ENCODE assay signal across 21 cellular contexts in the genomic region with DNA sequence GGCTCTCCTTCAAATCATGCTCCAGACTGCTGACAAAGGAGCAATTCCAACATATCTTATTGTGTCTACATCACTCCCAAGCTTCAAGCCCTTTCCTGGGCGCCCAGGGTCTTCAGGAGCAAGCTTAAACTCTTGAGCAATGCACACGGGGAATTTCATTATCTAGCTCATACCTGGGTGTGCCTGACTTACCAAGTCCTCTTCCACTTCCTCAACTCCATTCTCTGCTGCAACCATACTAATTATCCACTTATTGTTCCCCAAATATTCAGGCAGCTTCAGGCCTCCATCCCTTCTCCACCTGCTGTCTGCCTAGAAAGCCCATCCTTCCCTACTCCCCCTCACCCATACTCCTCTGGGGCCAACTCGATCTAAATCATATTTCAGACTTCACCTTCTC.
"Had no signal": no experiment of that assay in that cellular context is flagged by ENCODE, and none has a peak within 500 bp of the region (broad histone marks: within the 10 kb centered on the region; RNA-seq: fewer than 3 reads in every experiment).

No MANE protein-coding gene starts in this region.

- H3K9me3 ChIP-seq: ascending aorta, heart right ventricle, left lung, prostate gland, right lobe of liver, suprapubic skin, upper lobe of left lung had no signal

- DNase-seq: activated CD4-positive, alpha-beta T cell treated with anti-CD3 and anti-CD28 coated beads, Interleukin-2, amount 50 U/mL, for 48 hours; activated CD8-positive, alpha-beta memory T cell treated with anti-CD3 and anti-CD28 coated beads, Interleukin-2, amount 10 ng/mL, durations not matched to agents 7 days and 5 days; activated gamma-delta T cell; activated naive CD8-positive, alpha-beta T cell treated with anti-CD3 and anti-CD28 coated beads, Interleukin-2, amount 50 U/mL, for 24 hours; activated T-cell treated with anti-CD3 and anti-CD28 coated beads, Interleukin-2, amount 50 U/mL, for 4 hours; foreskin melanocyte; heart right ventricle; left lung; right lobe of liver; stimulated activated naive CD4-positive, alpha-beta T cell; T-helper 2 cell; upper lobe of left lung had no signal

- H3K4me3 ChIP-seq: ascending aorta, cardiac muscle cell, heart right ventricle, left lung, prostate gland, right lobe of liver, suprapubic skin, upper lobe of left lung had no signal

- H3K4me3 Mint-ChIP-seq: activated CD8-positive, alpha-beta memory T cell treated with anti-CD3 and anti-CD28 coated beads, Interleukin-2, amount 10 ng/mL, durations not matched to agents 7 days and 5 days; activated naive CD8-positive, alpha-beta T cell treated with anti-CD3 and anti-CD28 coated beads, Interleukin-2, amount 50 U/mL, for 24 hours; activated T-cell treated with anti-CD3 and anti-CD28 coated beads, Interleukin-2, amount 50 U/mL, for 4 hours; natural killer cell treated with Interleukin-12 subunit alpha and Interleukin-12 subunit beta and Interleukin-15 and Interleukin-18, amount 100 ng/mL, for 72 hours had no signal

- ATAC-seq: activated CD4-positive, CD25-positive, alpha-beta regulatory T cell treated with anti-CD3 and anti-CD28 coated beads, Interleukin-2, amount 50 U/mL, for 24 hours; activated CD8-positive, alpha-beta memory T cell treated with anti-CD3 and anti-CD28 coated beads, Interleukin-2, amount 10 ng/mL, durations not matched to agents 7 days and 5 days; activated naive CD8-positive, alpha-beta T cell treated with anti-CD3 and anti-CD28 coated beads, Interleukin-2, amount 50 U/mL, for 24 hours; activated T-cell treated with anti-CD3 and anti-CD28 coated beads, Interleukin-2, amount 50 U/mL, for 4 hours; heart right ventricle; left lung; natural killer cell treated with Interleukin-12 subunit alpha and Interleukin-12 subunit beta and Interleukin-15 and Interleukin-18, amount 100 ng/mL, for 72 hours had no signal

- H3K27me3 ChIP-seq: ascending aorta, cardiac muscle cell, heart right ventricle, left lung, right lobe of liver, suprapubic skin, upper lobe of left lung had no signal

- H3K36me3 Mint-ChIP-seq: natural killer cell treated with Interleukin-12 subunit alpha and Interleukin-12 subunit beta and Interleukin-15 and Interleukin-18, amount 100 ng/mL, for 72 hours had no signal

- FAIRE-seq: endothelial cell of umbilical vein, keratinocyte, TTC549 had no signal

- H3K9me3 Mint-ChIP-seq: activated naive CD8-positive, alpha-beta T cell treated with anti-CD3 and anti-CD28 coated beads, Interleukin-2, amount 50 U/mL, for 24 hours; activated T-cell treated with anti-CD3 and anti-CD28 coated beads, Interleukin-2, amount 50 U/mL, for 4 hours; natural killer cell treated with Interleukin-12 subunit alpha and Interleukin-12 subunit beta and Interleukin-15 and Interleukin-18, amount 100 ng/mL, for 72 hours had no signal

- H3K27ac ChIP-seq: ascending aorta, cardiac muscle cell, heart right ventricle, left lung, prostate gland, right lobe of liver, suprapubic skin, upper lobe of left lung had no signal

- H3K27ac Mint-ChIP-seq: activated CD8-positive, alpha-beta memory T cell treated with anti-CD3 and anti-CD28 coated beads, Interleukin-2, amount 10 ng/mL, durations not matched to agents 7 days and 5 days; activated naive CD8-positive, alpha-beta T cell treated with anti-CD3 and anti-CD28 coated beads, Interleukin-2, amount 50 U/mL, for 24 hours had no signal

- H3K36me3 ChIP-seq: ascending aorta, cardiac muscle cell, heart right ventricle, left lung, prostate gland, right lobe of liver, suprapubic skin, upper lobe of left lung had no signal

- H3K4me1 ChIP-seq: ascending aorta had no signal

- H3K27me3 Mint-ChIP-seq: activated CD8-positive, alpha-beta memory T cell treated with anti-CD3 and anti-CD28 coated beads, Interleukin-2, amount 10 ng/mL, durations not matched to agents 7 days and 5 days; activated naive CD8-positive, alpha-beta T cell treated with anti-CD3 and anti-CD28 coated beads, Interleukin-2, amount 50 U/mL, for 24 hours; natural killer cell treated with Interleukin-12 subunit alpha and Interleukin-12 subunit beta and Interleukin-15 and Interleukin-18, amount 100 ng/mL, for 72 hours had no signal
